Comparison of ENCODE assay signal across 27 cellular contexts in genomic region chr22:17590586-17590985, GRCh38. TPM values are rescaled to one million over a fixed set of nuclear protein-coding genes. Genes with fewer than 3 reads are reported as not detected.
"Had no signal": no experiment of that assay in that cellular context is flagged by ENCODE, and none has a peak within 500 bp of the region (broad histone marks: within the 10 kb centered on the region; RNA-seq: fewer than 3 reads in every experiment).

No MANE protein-coding gene starts in this region.

- H3K9me3 Mint-ChIP-seq: activated naive CD4-positive, alpha-beta T cell treated with anti-CD3 and anti-CD28 coated beads, Interleukin-2, amount 50 U/mL, for 24 hours; activated naive CD8-positive, alpha-beta T cell treated with anti-CD3 and anti-CD28 coated beads, Interleukin-2, amount 50 U/mL, for 24 hours; activated T-cell treated with anti-CD3 and anti-CD28 coated beads, Interleukin-2, amount 50 U/mL, for 4 hours; activated T-helper 17 cell treated with anti-CD3 and anti-CD28 coated beads, Interleukin-2, amount 50 U/mL, for 72 hours; mesothelial cell of epicardium; naive thymus-derived CD4-positive, alpha-beta T cell; neural crest cell had no signal

- H3K27ac ChIP-seq: left ventricle myocardium inferior, pancreas, thyroid gland had no signal

- H3K9me3 ChIP-seq: left ventricle myocardium inferior, pancreas, stomach, thyroid gland had no signal

- H3K27ac Mint-ChIP-seq: activated naive CD4-positive, alpha-beta T cell treated with anti-CD3 and anti-CD28 coated beads, Interleukin-2, amount 50 U/mL, for 24 hours; activated naive CD8-positive, alpha-beta T cell treated with anti-CD3 and anti-CD28 coated beads, Interleukin-2, amount 50 U/mL, for 24 hours; activated T-helper 17 cell treated with anti-CD3 and anti-CD28 coated beads, Interleukin-2, amount 50 U/mL, for 72 hours; mesothelial cell of epicardium had no signal

- H3K27me3 Mint-ChIP-seq: activated naive CD4-positive, alpha-beta T cell treated with anti-CD3 and anti-CD28 coated beads, Interleukin-2, amount 50 U/mL, for 24 hours; activated naive CD8-positive, alpha-beta T cell treated with anti-CD3 and anti-CD28 coated beads, Interleukin-2, amount 50 U/mL, for 24 hours; activated T-helper 17 cell treated with anti-CD3 and anti-CD28 coated beads, Interleukin-2, amount 50 U/mL, for 72 hours; naive thymus-derived CD4-positive, alpha-beta T cell had no signal

- H3K4me3 ChIP-seq: left ventricle myocardium inferior, pancreas, stomach, thyroid gland had no signal

- DNase-seq: activated CD4-positive, alpha-beta T cell treated with anti-CD3 and anti-CD28 coated beads for 48 hours; activated CD4-positive, alpha-beta T cell treated with anti-CD3 and anti-CD28 coated beads, Interleukin-2, amount 50 U/mL, for 48 hours; activated gamma-delta T cell treated with Interleukin-2 at 50 U/mL for 16 hours; activated naive CD8-positive, alpha-beta T cell treated with anti-CD3 and anti-CD28 coated beads, Interleukin-2, amount 50 U/mL, for 24 hours; activated T-cell treated with anti-CD3 and anti-CD28 coated beads, Interleukin-2, amount 50 U/mL, for 4 hours; amygdala; dermis blood vessel endothelial cell; effector CD4-positive, alpha-beta T cell; glutamatergic neuron; left ventricle myocardium inferior; naive thymus-derived CD4-positive, alpha-beta T cell; nucleus accumbens; right cardiac atrium; stimulated activated CD4-positive, alpha-beta T cell treated with anti-CD3 and anti-CD28 coated beads, Interleukin-4, amount 100 ng/mL, for 1 hour; stomach; T-helper 1 cell; thyroid gland had no signal

- H3K4me3 Mint-ChIP-seq: activated naive CD4-positive, alpha-beta T cell treated with anti-CD3 and anti-CD28 coated beads, Interleukin-2, amount 50 U/mL, for 24 hours; activated naive CD8-positive, alpha-beta T cell treated with anti-CD3 and anti-CD28 coated beads, Interleukin-2, amount 50 U/mL, for 24 hours; activated T-cell treated with anti-CD3 and anti-CD28 coated beads, Interleukin-2, amount 50 U/mL, for 4 hours; activated T-helper 17 cell treated with anti-CD3 and anti-CD28 coated beads, Interleukin-2, amount 50 U/mL, for 72 hours; mesothelial cell of epicardium; naive thymus-derived CD4-positive, alpha-beta T cell; neural crest cell had no signal

- ATAC-seq: activated CD4-positive, CD25-positive, alpha-beta regulatory T cell treated with anti-CD3 and anti-CD28 coated beads, Interleukin-2, amount 50 U/mL, for 24 hours; activated naive CD8-positive, alpha-beta T cell treated with anti-CD3 and anti-CD28 coated beads, Interleukin-2, amount 50 U/mL, for 24 hours; activated T-cell treated with anti-CD3 and anti-CD28 coated beads, Interleukin-2, amount 50 U/mL, for 4 hours; activated T-helper 17 cell treated with anti-CD3 and anti-CD28 coated beads, Interleukin-2, amount 50 U/mL, for 72 hours; naive thymus-derived CD4-positive, alpha-beta T cell; pancreas; right cardiac atrium had no signal

- H3K27me3 ChIP-seq: pancreas, stomach, thyroid gland had no signal

- H3K4me1 ChIP-seq: pancreas, stomach, thyroid gland had no signal

- H3K4me1 Mint-ChIP-seq: activated naive CD4-positive, alpha-beta T cell treated with anti-CD3 and anti-CD28 coated beads, Interleukin-2, amount 50 U/mL, for 24 hours; activated T-helper 17 cell treated with anti-CD3 and anti-CD28 coated beads, Interleukin-2, amount 50 U/mL, for 72 hours; mesothelial cell of epicardium; naive thymus-derived CD4-positive, alpha-beta T cell; neural crest cell had no signal

RNA-seq across cellular contexts. Expression of gene SLC25A18, which starts 27.3 kb away (rescaled TPM):
- total RNA-seq: activated T-cell treated with anti-CD3 and anti-CD28 coated beads, Interleukin-2, amount 50 U/mL, for 4 hours; activated T-helper 17 cell treated with anti-CD3 and anti-CD28 coated beads, Interleukin-2, amount 50 U/mL, for 72 hours; bronchial epithelial cell; dermis blood vessel endothelial cell; epithelial cell of proximal tubule; lung microvascular endothelial cell; naive thymus-derived CD4-positive, alpha-beta T cell; pulmonary artery endothelial cell had no signal
